Comparison of ENCODE assay signal across 24 cellular contexts in the genomic region with DNA sequence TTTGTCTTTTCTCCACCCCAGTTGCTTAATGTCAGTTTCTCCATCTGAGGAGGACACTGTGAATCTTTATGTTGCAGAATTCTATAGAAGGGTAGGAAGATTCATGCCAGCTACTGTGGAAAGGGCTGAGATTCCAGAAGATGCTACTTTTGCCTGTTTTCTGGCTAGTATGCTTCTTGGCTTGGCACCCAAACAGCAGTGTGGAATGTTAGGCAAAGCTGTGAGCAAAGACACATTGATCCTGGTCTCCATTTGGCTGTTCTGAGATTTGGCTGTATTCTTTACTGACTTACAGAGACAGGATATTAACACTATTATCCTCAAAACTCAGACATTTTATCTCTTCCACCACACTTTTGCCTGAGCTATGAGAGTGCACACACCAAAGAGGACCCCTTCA.
"Had no signal": no experiment of that assay in that cellular context is flagged by ENCODE, and none has a peak within 500 bp of the region (broad histone marks: within the 10 kb centered on the region; RNA-seq: fewer than 3 reads in every experiment).

No MANE protein-coding gene starts in this region.

- H3K9me3 ChIP-seq: breast epithelium, esophagus squamous epithelium, right atrium auricular region, tibial nerve had no signal

- H3K27ac ChIP-seq: breast epithelium, esophagus squamous epithelium, foreskin keratinocyte, right atrium auricular region, tibial nerve had no signal

- ATAC-seq: activated CD8-positive, alpha-beta T cell treated with anti-CD3 and anti-CD28 coated beads, Interleukin-2, amount 10 ng/mL, durations not matched to agents 7 days and 5 days; activated naive CD8-positive, alpha-beta T cell treated with anti-CD3 and anti-CD28 coated beads, Interleukin-2, amount 50 U/mL, for 24 hours; foreskin keratinocyte; left lobe of liver had no signal

- H3K4me3 ChIP-seq: breast epithelium, esophagus squamous epithelium, right atrium auricular region, tibial nerve had no signal

- H3K27me3 Mint-ChIP-seq: activated CD4-positive, alpha-beta T cell treated with anti-CD3 and anti-CD28 coated beads, Interleukin-2, amount 10 ng/mL, durations not matched to agents 24 days and 14 days; activated naive CD4-positive, alpha-beta T cell treated with anti-CD3 and anti-CD28 coated beads, Interleukin-2, amount 10 ng/mL, durations not matched to agents 7 days and 5 days; activated naive CD8-positive, alpha-beta T cell treated with anti-CD3 and anti-CD28 coated beads, Interleukin-2, amount 50 U/mL, for 24 hours; progenitor cell of endocrine pancreas had no signal

- H3K9me3 Mint-ChIP-seq: activated CD4-positive, alpha-beta T cell treated with anti-CD3 and anti-CD28 coated beads, Interleukin-2, amount 10 ng/mL, durations not matched to agents 24 days and 14 days; activated naive CD4-positive, alpha-beta T cell treated with anti-CD3 and anti-CD28 coated beads, Interleukin-2, amount 10 ng/mL, durations not matched to agents 7 days and 5 days; activated naive CD8-positive, alpha-beta T cell treated with anti-CD3 and anti-CD28 coated beads, Interleukin-2, amount 50 U/mL, for 24 hours had no signal

- H3K4me1 Mint-ChIP-seq: activated naive CD4-positive, alpha-beta T cell treated with anti-CD3 and anti-CD28 coated beads, Interleukin-2, amount 10 ng/mL, durations not matched to agents 7 days and 5 days; activated naive CD8-positive, alpha-beta T cell treated with anti-CD3 and anti-CD28 coated beads, Interleukin-2, amount 50 U/mL, for 24 hours had no signal

- H3K27ac Mint-ChIP-seq: activated CD4-positive, alpha-beta T cell treated with anti-CD3 and anti-CD28 coated beads, Interleukin-2, amount 10 ng/mL, durations not matched to agents 24 days and 14 days; activated CD8-positive, alpha-beta T cell treated with anti-CD3 and anti-CD28 coated beads, Interleukin-2, amount 10 ng/mL, durations not matched to agents 7 days and 5 days; activated naive CD4-positive, alpha-beta T cell treated with anti-CD3 and anti-CD28 coated beads, Interleukin-2, amount 10 ng/mL, durations not matched to agents 7 days and 5 days; activated naive CD8-positive, alpha-beta T cell treated with anti-CD3 and anti-CD28 coated beads, Interleukin-2, amount 50 U/mL, for 24 hours; progenitor cell of endocrine pancreas had no signal

- DNase-seq: activated CD4-positive, alpha-beta T cell treated with anti-CD3 and anti-CD28 coated beads, Interleukin-2, amount 10 ng/mL, durations not matched to agents 24 days and 14 days; activated CD8-positive, alpha-beta memory T cell treated with anti-CD3 and anti-CD28 coated beads, Interleukin-2, amount 50 U/mL, for 48 hours; activated CD8-positive, alpha-beta T cell treated with anti-CD3 and anti-CD28 coated beads, Interleukin-2, amount 10 ng/mL, durations not matched to agents 7 days and 5 days; activated effector memory CD4-positive, alpha-beta T cell treated with Interleukin-2 at 50 U/mL for 16 hours; activated naive CD4-positive, alpha-beta T cell treated with anti-CD3 and anti-CD28 coated beads, Interleukin-2, amount 10 ng/mL, durations not matched to agents 7 days and 5 days; activated naive CD8-positive, alpha-beta T cell treated with anti-CD3 and anti-CD28 coated beads, Interleukin-2, amount 50 U/mL, for 24 hours; activated T-cell treated with anti-CD3 and anti-CD28 coated beads, Interleukin-2, amount 50 U/mL, for 48 hours; aorta; effector CD8-positive, alpha-beta T cell; esophagus squamous epithelium; foreskin keratinocyte; glutamatergic neuron; hippocampal formation; islet precursor cell; mammary epithelial cell; stimulated activated CD4-positive, alpha-beta T cell treated with anti-CD3 and anti-CD28 coated beads, Interleukin-12 subunit alpha, Interleukin-12 subunit beta, amount 100 ng/mL, for 4 hours; stimulated activated CD4-positive, alpha-beta T cell treated with anti-CD3 and anti-CD28 coated beads, Interleukin-2, amount 100 ng/mL, for 24 hours; stimulated activated naive CD4-positive, alpha-beta T cell treated with Interleukin-2 at 50 U/mL for 16 hours had no signal

- FAIRE-seq: urothelium cell line had no signal

- H3K4me1 ChIP-seq: breast epithelium, foreskin keratinocyte had no signal

- H3K27me3 ChIP-seq: breast epithelium, esophagus squamous epithelium, foreskin keratinocyte, right atrium auricular region, tibial nerve had no signal

- H3K4me3 Mint-ChIP-seq: activated CD4-positive, alpha-beta T cell treated with anti-CD3 and anti-CD28 coated beads, Interleukin-2, amount 10 ng/mL, durations not matched to agents 24 days and 14 days; activated CD8-positive, alpha-beta T cell treated with anti-CD3 and anti-CD28 coated beads, Interleukin-2, amount 10 ng/mL, durations not matched to agents 7 days and 5 days; activated naive CD4-positive, alpha-beta T cell treated with anti-CD3 and anti-CD28 coated beads, Interleukin-2, amount 10 ng/mL, durations not matched to agents 7 days and 5 days; activated naive CD8-positive, alpha-beta T cell treated with anti-CD3 and anti-CD28 coated beads, Interleukin-2, amount 50 U/mL, for 24 hours had no signal
